ENCODE assay signal across 32 cellular contexts in the genomic region with DNA sequence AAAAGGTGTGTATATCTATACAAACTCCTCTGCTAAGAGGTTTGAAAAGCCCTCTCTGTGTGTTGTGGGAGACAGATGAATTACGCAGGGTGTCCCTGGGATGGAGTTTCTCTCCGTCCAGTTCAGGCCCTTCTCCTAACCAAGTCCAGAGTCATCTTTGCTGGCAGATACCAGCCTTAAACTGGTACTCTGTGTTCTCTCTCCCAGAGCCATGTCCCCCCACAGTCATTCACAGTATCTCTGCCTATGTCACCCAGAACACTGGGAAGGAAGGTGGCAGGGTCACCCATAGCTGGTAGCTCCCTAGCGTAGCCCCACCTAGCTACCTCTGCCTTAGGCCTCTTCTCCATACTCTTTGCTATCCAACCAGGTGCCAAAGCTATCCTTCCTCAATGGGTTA. TPM values are rescaled to one million over a fixed set of nuclear protein-coding genes. Genes with fewer than 3 reads are reported as not detected.
"Had no signal": no experiment of that assay in that cellular context is flagged by ENCODE, and none has a peak within 500 bp of the region (broad histone marks: within the 10 kb centered on the region; RNA-seq: fewer than 3 reads in every experiment).

No MANE protein-coding gene starts in this region.

- DNase-seq: activated effector memory CD4-positive, alpha-beta T cell treated with anti-CD3 and anti-CD28 coated beads, Interleukin-2, amount 50 U/mL, for 16 hours; activated effector memory CD4-positive, alpha-beta T cell treated with Interleukin-2 at 50 U/mL for 16 hours; activated gamma-delta T cell; activated gamma-delta T cell treated with Interleukin-2 at 50 U/mL for 16 hours; activated naive CD4-positive, alpha-beta T cell; activated naive CD4-positive, alpha-beta T cell treated with anti-CD3 and anti-CD28 coated beads for 36 hours; activated naive CD4-positive, alpha-beta T cell treated with anti-CD3 and anti-CD28 coated beads, Interleukin-2, amount 10 ng/mL, durations not matched to agents 7 days and 5 days; activated naive CD4-positive, alpha-beta T cell treated with anti-CD3 and anti-CD28 coated beads, Interleukin-2, amount 50 U/mL, for 16 hours; activated naive CD4-positive, alpha-beta T cell treated with Interleukin-2 at 50 U/mL for 16 hours; activated naive CD8-positive, alpha-beta T cell treated with anti-CD3 and anti-CD28 coated beads for 36 hours; activated naive CD8-positive, alpha-beta T cell treated with anti-CD3 and anti-CD28 coated beads, Interleukin-2, amount 10 ng/mL, durations not matched to agents 7 days and 5 days; activated naive CD8-positive, alpha-beta T cell treated with anti-CD3 and anti-CD28 coated beads, Interleukin-2, amount 50 U/mL, for 24 hours; activated T-cell treated with anti-CD3 and anti-CD28 coated beads, Interleukin-2, amount 50 U/mL, for 1 hour; activated T-cell treated with anti-CD3 and anti-CD28 coated beads, Interleukin-2, amount 50 U/mL, for 24 hours; activated T-cell treated with anti-CD3 and anti-CD28 coated beads, Interleukin-2, amount 50 U/mL, for 4 hours; activated T-cell treated with anti-CD3 and anti-CD28 coated beads, Interleukin-2, amount 50 U/mL, for 48 hours; activated T-cell treated with anti-CD3 and anti-CD28 coated beads, Interleukin-2, amount 50 U/mL, for 72 hours; adrenal gland; amniotic stem cell; amygdala; anterior cingulate cortex; aorta; body of pancreas; brain microvascular endothelial cell; central memory CD4-positive, alpha-beta T cell; cerebellar nuclear complex had no signal

- ATAC-seq: activated naive CD4-positive, alpha-beta T cell treated with anti-CD3 and anti-CD28 coated beads, Interleukin-2, amount 50 U/mL, for 72 hours; activated naive CD8-positive, alpha-beta T cell treated with anti-CD3 and anti-CD28 coated beads, Interleukin-2, amount 50 U/mL, for 24 hours; activated T-cell treated with anti-CD3 and anti-CD28 coated beads, Interleukin-2, amount 50 U/mL, for 4 hours; activated T-cell treated with anti-CD3 and anti-CD28 coated beads, Interleukin-2, amount 50 U/mL, for 72 hours; activated T-helper 17 cell treated with anti-CD3 and anti-CD28 coated beads, Interleukin-2, amount 50 U/mL, for 72 hours; body of pancreas had no signal

RNA-seq across cellular contexts. Expression of a gene that starts 33.8 kb away (rescaled TPM):
- total RNA-seq: activated naive CD4-positive, alpha-beta T cell treated with anti-CD3 and anti-CD28 coated beads, Interleukin-2, amount 50 U/mL, for 72 hours; activated T-helper 1 cell treated with anti-CD3 and anti-CD28 coated beads, Interleukin-12 subunit alpha, Interleukin-12 subunit beta, Interleukin-2, Interleukin-4 antibody, amounts not matched to agents 30 ng/mL and 10 ng/mL and 1 ng/mL, durations not matched to agents 14 hours and 24 hours and 36 hours; activated T-helper 17 cell treated with anti-CD3 and anti-CD28 coated beads, Interleukin-2, amount 50 U/mL, for 72 hours; activated T-helper 2 cell treated with anti-CD3 and anti-CD28 coated beads, Interferon-gamma antibody, Interleukin-2, Interleukin-4, amounts not matched to agents 10 μg/mL and 5 μg/mL and 100 μg/mL, durations not matched to agents 14 hours and 24 hours and 36 hours; ascending aorta; body of pancreas; bronchial epithelial cell had no signal
